18 cellular contexts compared by ENCODE assay signal in the genomic region with DNA sequence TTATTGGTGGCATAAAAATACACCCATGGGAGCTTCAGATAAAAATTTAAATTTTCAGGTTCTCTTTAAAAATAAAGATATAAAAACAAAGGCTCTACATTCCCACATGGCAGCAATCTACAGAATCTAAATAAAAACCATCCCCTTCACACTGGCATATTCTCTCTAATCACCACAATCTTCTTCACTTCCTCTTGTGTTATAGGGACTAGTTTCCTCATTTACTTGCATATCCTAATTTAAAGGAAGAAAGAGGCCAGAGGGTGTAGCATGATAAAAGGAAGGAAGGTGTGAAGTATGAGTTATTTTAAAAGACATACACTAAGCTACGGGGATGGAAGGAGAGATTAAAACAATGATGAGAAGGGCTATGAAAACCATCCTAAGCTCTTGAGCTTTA.
"Had no signal": no experiment of that assay in that cellular context is flagged by ENCODE, and none has a peak within 500 bp of the region (broad histone marks: within the 10 kb centered on the region; RNA-seq: fewer than 3 reads in every experiment).

No MANE protein-coding gene starts in this region.

- DNase-seq: effector CD8-positive, alpha-beta T cell; endodermal cell; foreskin fibroblast; gastrocnemius medialis; head of caudate nucleus; kidney; natural killer cell; occipital lobe; pancreas; right lobe of liver; small intestine; stimulated activated CD4-positive, alpha-beta T cell treated with anti-CD3 and anti-CD28 coated beads, Interleukin-15, amount 100 ng/mL, for 24 hours; stimulated activated CD4-positive, alpha-beta T cell treated with anti-CD3 and anti-CD28 coated beads, Interleukin-4, amount 100 ng/mL, for 1 hour; stimulated activated CD8-positive, alpha-beta memory T cell treated with anti-CD3 and anti-CD28 coated beads, Interleukin-4, amount 100 ng/mL, for 48 hours; stimulated activated naive CD4-positive, alpha-beta T cell; stimulated activated naive CD8-positive, alpha-beta T cell treated with anti-CD3 and anti-CD28 coated beads, Interleukin-15, amount 100 ng/mL, for 72 hours; thyroid gland; trophoblast cell had no signal
